ENCODE assay signal across 8 cellular contexts in the genomic region with DNA sequence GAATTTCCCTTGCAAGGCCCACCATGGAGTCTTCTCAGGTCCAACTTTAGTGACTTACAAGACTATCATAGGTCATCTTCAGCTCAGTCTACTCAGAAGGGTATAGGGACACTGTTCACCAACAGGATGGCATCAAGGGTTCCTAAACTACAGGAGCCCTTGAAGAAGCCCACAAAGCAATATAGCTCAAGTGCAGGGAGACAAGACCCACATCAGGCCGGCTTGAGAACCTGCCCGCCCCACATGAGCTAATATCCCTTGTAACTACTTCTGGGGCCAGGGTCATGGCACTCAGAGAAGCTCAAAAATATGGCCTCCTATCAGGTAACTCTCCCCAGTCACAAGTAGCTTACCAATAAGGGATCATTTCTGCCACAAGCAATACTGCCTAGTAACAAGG.
"Had no signal": no experiment of that assay in that cellular context is flagged by ENCODE, and none has a peak within 500 bp of the region (broad histone marks: within the 10 kb centered on the region; RNA-seq: fewer than 3 reads in every experiment).

No MANE protein-coding gene starts in this region.

- FAIRE-seq: G401.6, GM12878, GM12891, GM12892, GM18507, GM19239 had no signal

- ATAC-seq: GM12878 had no signal

- H3K4me3 ChIP-seq: GM12878 had no signal

- DNase-seq: GDM1, GF-D8 had no signal
